Comparison of ENCODE assay signal across 8 cellular contexts in the genomic region with DNA sequence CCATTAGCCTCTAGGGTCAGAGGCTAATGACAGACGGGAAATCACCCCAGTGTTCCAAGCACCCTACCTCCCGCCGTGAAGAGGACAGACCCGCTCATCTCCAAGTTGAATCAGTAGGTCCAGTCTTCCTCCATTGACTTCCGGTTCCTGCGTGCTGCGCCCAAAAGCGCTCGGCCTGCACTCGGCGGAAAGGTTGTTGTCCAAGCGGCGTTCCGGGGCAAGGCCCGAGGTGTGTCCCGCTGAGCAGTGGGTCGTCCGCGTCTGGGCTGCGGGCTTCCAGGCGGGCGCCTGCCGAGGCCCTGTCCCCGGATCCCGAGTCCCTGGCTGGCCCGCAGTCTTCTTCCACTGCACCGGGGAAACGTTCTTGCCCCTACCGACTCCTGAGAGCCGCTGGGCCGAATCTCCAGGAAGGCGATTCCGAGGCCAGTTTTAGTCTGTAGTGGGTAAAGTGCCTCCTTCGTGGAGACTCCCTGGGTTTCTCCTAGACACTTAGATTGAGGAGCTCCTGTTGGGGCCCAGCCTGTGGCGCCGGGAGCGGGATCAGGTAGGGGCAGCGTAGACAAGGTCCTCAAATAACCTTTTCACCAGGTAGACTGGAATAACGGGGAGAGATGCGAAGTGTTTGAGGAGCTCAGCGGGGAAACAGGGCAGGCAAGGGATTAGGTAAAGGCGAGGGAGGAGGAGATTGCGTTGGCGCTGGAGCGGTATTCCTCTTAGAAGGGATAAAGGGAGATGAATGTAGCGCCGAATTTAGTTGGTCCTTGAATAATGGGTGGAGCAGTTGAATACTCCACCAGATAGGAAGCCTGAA. TPM values are rescaled to one million over a fixed set of nuclear protein-coding genes. Genes with fewer than 3 reads are reported as not detected.
DNase-seq lines count a peak whose midpoint lies in the region; ATAC-seq and TF ChIP-seq lines count a peak whose summit lies in the region.

A gene with protein sequence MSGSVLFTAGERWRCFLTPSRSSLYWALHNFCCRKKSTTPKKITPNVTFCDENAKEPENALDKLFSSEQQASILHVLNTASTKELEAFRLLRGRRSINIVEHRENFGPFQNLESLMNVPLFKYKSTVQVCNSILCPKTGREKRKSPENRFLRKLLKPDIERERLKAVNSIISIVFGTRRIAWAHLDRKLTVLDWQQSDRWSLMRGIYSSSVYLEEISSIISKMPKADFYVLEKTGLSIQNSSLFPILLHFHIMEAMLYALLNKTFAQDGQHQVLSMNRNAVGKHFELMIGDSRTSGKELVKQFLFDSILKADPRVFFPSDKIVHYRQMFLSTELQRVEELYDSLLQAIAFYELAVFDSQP (minus strand): TSS at position 138 of the 811 bp plus-strand sequence. CDS start 40 bp downstream, at position 98.

- H3K9me3 ChIP-seq in adrenal gland (replicated peaks in 1 of 3), result no peaks in the 10 kb centered on the region
- no peaks in the 10 kb centered on the region for H3K9me3 ChIP-seq in heart left ventricle
- H3K9me3 ChIP-seq in transverse colon, result no peaks in the 10 kb centered on the region

- TF ChIP-seq POLR2A in adrenal gland (IDR thresholded peaks at IDR 0.05), result peak; percentile 66 to 75
- TF ChIP-seq POLR2A in heart left ventricle (IDR thresholded peaks at IDR 0.05), result peak in 1 of 2 donors; percentile 55
- TF ChIP-seq POLR2A in transverse colon (IDR thresholded peaks at IDR 0.05), result peak; percentile 78

- peak within 1 kb of the TSS; percentile 97 for H3K4me3 ChIP-seq in GM12865 (ENCODE audit: low read depth, low read length)
- peak within 1 kb of the TSS; percentile 20 to 66 (median 63) for H3K4me3 ChIP-seq in adrenal gland
- H3K4me3 ChIP-seq in heart left ventricle, result peak within 1 kb of the TSS; percentile 54 to 95 (median 86)
- H3K4me3 ChIP-seq in transverse colon, result peak within 1 kb of the TSS; percentile 23 to 76 (median 68)

- H3K4me1 ChIP-seq in adrenal gland (replicated peaks in 1 of 2) (peaks cover 5 to 9% of the 10 kb centered on the region in 2 donors), heart left ventricle (peaks cover 0 to 28% (median 15%) of the 10 kb centered on the region in 12 donors), transverse colon (peaks cover 5 to 21% (median 12%) of the 10 kb centered on the region in 4 donors)

- peak; percentile 96 for ATAC-seq in HG02759 (IDR thresholded peaks at IDR 0.05; ENCODE audit: unreplicated experiment)
- ATAC-seq in heart left ventricle, result peak; percentile 89 to 99 (median 98)

- no peak for TF ChIP-seq EP300 in transverse colon (IDR thresholded peaks at IDR 0.05; ENCODE audit: low read depth)

- H3K36me3 ChIP-seq in adrenal gland (replicated peaks in 1 of 2) (no peaks in the 10 kb centered on the region), heart left ventricle (peaks cover 0 to 31% (median 15%) of the 10 kb centered on the region in 9 donors), transverse colon (no peaks in the 10 kb centered on the region)

- peak; percentile 95 for DNase-seq in GM12865 (ENCODE audit: low read depth)
- DNase-seq in NCI-H1417 (lab: John Stamatoyannopoulos, UW), result peak; percentile 87 to 94 (median 88)
- peak; percentile 55 to 91 (median 73) for DNase-seq in T-helper 1 cell
- peak; percentile 87 to 93 (median 88) for DNase-seq in adrenal gland
- DNase-seq in heart left ventricle, result peak; percentile 89 to 94 (median 92)
- peak; percentile 82 for DNase-seq in pons (ENCODE audit: low spot score)
- peak; percentile 91 for DNase-seq in transverse colon

- in situ Hi-C loops in transverse colon (cut with MboI; ENCODE audit: low pct_ligation_motif_present in 1 of 4, low pct_unique_long_range_greater_than_20kb in 1 of 4, low sequenced_read_pairs in 3 of 4), result loop anchor here in 1 of 4 donors (25.0 kb wide), 1 partner anchor 306 kb away; no protein-coding TSS in a partner anchor

- H3K27me3 ChIP-seq in adrenal gland, result no peaks in the 10 kb centered on the region
- H3K27me3 ChIP-seq in heart left ventricle, result no peaks in the 10 kb centered on the region
- no peaks in the 10 kb centered on the region for H3K27me3 ChIP-seq in transverse colon

- TF ChIP-seq CTCF in GM12865 (IDR thresholded peaks at IDR 0.05; ENCODE audit: insufficient read depth, low read depth, low read length, missing control alignments), result no peak
- no peak for TF ChIP-seq CTCF in adrenal gland (IDR thresholded peaks at IDR 0.05)
- TF ChIP-seq CTCF in heart left ventricle (IDR thresholded peaks at IDR 0.05), result peak in 1 of 12 donors; percentile 5
- peak in 1 of 5 experiments; percentile 28 for TF ChIP-seq CTCF in transverse colon (IDR thresholded peaks at IDR 0.05)

- intact Hi-C loops in adrenal gland (cut with DNase I), result loop anchor here in 1 of 2 donors (10.0 kb wide), 1 partner anchor 48 kb away; no protein-coding TSS in a partner anchor
- intact Hi-C loops in heart left ventricle (cut with DNase I), result loop anchor here in 5 of 10 donors (1.0 to 10.0 kb wide), 7 partner anchors 58 to 311 kb away; a partner anchor contains a TSS
- intact Hi-C loops in transverse colon (cut with DNase I; ENCODE audit: low total_unique reads), result loop anchor here (1.0 kb wide), 1 partner anchor 65 kb away; a partner anchor contains a TSS

- H3K27ac ChIP-seq in adrenal gland (peak within 1 kb of the TSS; percentile 64 to 94 (median 85)), heart left ventricle (peak within 1 kb of the TSS; percentile 6 to 96 (median 90)), transverse colon (peak within 1 kb of the TSS; percentile 85 to 95 (median 91))

- 0 to 1% (median 0%) methylated on average over 22 to 47 of the region's 47 CpGs for WGBS in adrenal gland, 4 donors
- WGBS in heart left ventricle, 4 donors, result 0% methylated on average over 29 to 47 of the region's 47 CpGs
- 0% methylated on average over 9 to 47 of the region's 47 CpGs for WGBS in transverse colon (ENCODE audit: low coverage in 1 of 2), 2 donors

RNA-seq across cellular contexts. Expression of the gene that starts here (rescaled TPM):
- total RNA-seq in adrenal gland (10 to 100 TPM in 6 of 8 donors, 1 to 10 TPM in 2; 8.1 to 19.9 (median 12.2) TPM), heart left ventricle (10 to 100 TPM in 8 of 9 donors, 1 to 10 TPM in 1; 5.2 to 22.9 (median 13.1) TPM), transverse colon (10 to 100 TPM in 2 of 4 donors, 1 to 10 TPM in 2; 1.8 to 15.0 (median 8.9) TPM)
- polyA plus RNA-seq in adrenal gland (10 to 100 TPM in 1 of 3 donors, 1 to 10 TPM in 2; 6.1 to 22.0 (median 9.3) TPM), heart left ventricle (10 to 100 TPM in 1 of 2 donors, 1 to 10 TPM in 1; 7.7 to 30.1 TPM)

Comparison
In these comparisons a context has a peak if more than half of its experiments do, and no peak if none do; other contexts are left out.
1. Peak in every context shown above with its lines: DNase-seq, ATAC-seq, H3K4me3 ChIP-seq and H3K27ac ChIP-seq.